ENCODE assay signal across 1 cellular context in genomic region chr15:40470423-40471104, GRCh38.
TF ChIP-seq lines count a peak whose summit lies in the region.

CHST14 (plus strand) TSS chr15:40470984; CDS start chr15:40471214, 230 bp downstream.

TF ChIP-seq in K562, 482 proteins besides CTCF, POLR2A, EP300 and RAD21 (continued from another document and continues in another):
- TF ChIP-seq ZNF592 (IDR thresholded peaks at IDR 0.05) (peak; percentile 50; the same call in 1 of the 2 replicates), MAZ (CRISPR knock-in tag; conservative IDR thresholded peaks at IDR 0.05 in 1 of 2, IDR thresholded peaks at IDR 0.05 in 1 of 2) (peak in 1 of 2 experiments; percentile 22; a peak in 1 of 4 replicates), ARID4B (CRISPR knock-in tag; IDR thresholded peaks at IDR 0.05) (no peak), TCF3 (CRISPR knock-in tag; IDR thresholded peaks at IDR 0.05) (no peak), THRAP3 (IDR thresholded peaks at IDR 0.05; ENCODE audit: borderline replicate concordance) (no peak), WHSC1 (IDR thresholded peaks at IDR 0.05; ENCODE audit: low read length) (no peak), SRSF7 (optimal IDR thresholded peaks at IDR 0.05; ENCODE audit: low read depth, low read length) (no peak), HMGXB4 (CRISPR knock-in tag; IDR thresholded peaks at IDR 0.05) (no peak), DIDO1 (tag; IDR thresholded peaks at IDR 0.05; ENCODE audit: low read depth) (no peak), NFATC3 (IDR thresholded peaks at IDR 0.05) (no peak), SUPT5H (IDR thresholded peaks at IDR 0.05) (0 out of 2 replicates have a peak, but pooled peaks have one; percentile 23), ZNF174 (CRISPR knock-in tag; IDR thresholded peaks at IDR 0.05) (no peak), ZBTB11 (CRISPR knock-in tag; IDR thresholded peaks at IDR 0.05) (no peak), REST (CRISPR knock-in tag; IDR thresholded peaks at IDR 0.05; ENCODE audit: low read depth) (no peak), MAX (CRISPR knock-in tag; IDR thresholded peaks at IDR 0.05) (0 out of 2 replicates have a peak, but pooled peaks have one; percentile 8), ZNF511 (CRISPR knock-in tag; IDR thresholded peaks at IDR 0.05) (no peak), HMG20B (CRISPR knock-in tag; IDR thresholded peaks at IDR 0.05) (no peak), TCF7 (IDR thresholded peaks at IDR 0.05; ENCODE audit: borderline replicate concordance) (no peak), HMBOX1 (IDR thresholded peaks at IDR 0.05) (no peak), MNT (conservative IDR thresholded peaks at IDR 0.05) (peak in 1 of 2 experiments; percentile 42; a peak in 1 of 4 replicates), ZNF395 (CRISPR knock-in tag; IDR thresholded peaks at IDR 0.05) (0 out of 2 replicates have a peak, but pooled peaks have one; percentile 15), MTF1 (CRISPR knock-in tag; IDR thresholded peaks at IDR 0.05; ENCODE audit: borderline replicate concordance) (no peak), MIER1 (IDR thresholded peaks at IDR 0.05; ENCODE audit: low read depth) (no peak), MEF2D (tag; conservative IDR thresholded peaks at IDR 0.05; ENCODE audit: low read depth) (no peak), PPARD (CRISPR knock-in tag; IDR thresholded peaks at IDR 0.05) (no peak), RHOXF2B (CRISPR knock-in tag; conservative IDR thresholded peaks at IDR 0.05) (no peak), RBM39 (optimal IDR thresholded peaks at IDR 0.05; ENCODE audit: low read depth, low read length) (no peak)
